In genomic region chr17:3666516-3666915, GRCh38 we compare ENCODE assay signal across 10 cellular contexts. TPM values are rescaled to one million over a fixed set of nuclear protein-coding genes. Genes with fewer than 3 reads are reported as not detected.
DNase-seq lines count a peak whose midpoint lies in the region; ATAC-seq and TF ChIP-seq lines count a peak whose summit lies in the region.
"Had no signal": no experiment of that assay in that cellular context is flagged by ENCODE, and none has a peak within 500 bp of the region (broad histone marks: within the 10 kb centered on the region; RNA-seq: fewer than 3 reads in every experiment).

No MANE protein-coding gene starts in this region.

- H3K27me3 Mint-ChIP-seq in CD4-positive, CD25-positive, alpha-beta regulatory T cell = no peaks in the 10 kb centered on the region
- H3K27me3 Mint-ChIP-seq in T-helper 17 cell = no peaks in the 10 kb centered on the region

- no peak overlapping the region for H3K4ac ChIP-seq in mesendoderm (ENCODE audit: low read depth, low read length)

- no peak overlapping the region for H2BK15ac ChIP-seq in mesendoderm (replicated peaks; ENCODE audit: low read depth)

- H3K4me3 Mint-ChIP-seq in CD4-positive, CD25-positive, alpha-beta regulatory T cell = peak overlapping the region; percentile 38 to 88 (median 68)
- H3K4me3 Mint-ChIP-seq in T-helper 17 cell = peak overlapping the region; percentile 78

- H3K27ac Mint-ChIP-seq in CD4-positive, CD25-positive, alpha-beta regulatory T cell = peak overlapping the region in 1 of 3 donors; percentile 76
- H3K27ac Mint-ChIP-seq in T-helper 17 cell = peak overlapping the region; percentile 63

- no peak for ATAC-seq in CD4-positive, CD25-positive, alpha-beta regulatory T cell (ENCODE audit: low read depth in 2 of 2)
- ATAC-seq in T-helper 17 cell = no peak
- no peak for ATAC-seq in HG02840 (IDR thresholded peaks at IDR 0.05; ENCODE audit: low FRiP score, unreplicated experiment)
- ATAC-seq in GM18511 (IDR thresholded peaks at IDR 0.05; ENCODE audit: unreplicated experiment) = no peak

- no peak overlapping the region for H2BK120ac ChIP-seq in mesendoderm (ENCODE audit: low read depth, low read length)

- no peak overlapping the region for H4K8ac ChIP-seq in mesendoderm (ENCODE audit: low read depth, low read length)

- H3K9me3 ChIP-seq in CD4-positive, CD25-positive, alpha-beta regulatory T cell (ENCODE audit: control insufficient read depth in 2 of 2, low read length in 2 of 2) = no peaks in the 10 kb centered on the region
- H3K9me3 ChIP-seq in T-helper 17 cell (ENCODE audit: control insufficient read depth, low read length, poor library complexity, severe bottlenecking) = no peaks in the 10 kb centered on the region
- H3K9me3 ChIP-seq in esophagus squamous epithelium = no peaks in the 10 kb centered on the region

- no peak overlapping the region for H4K5ac ChIP-seq in mesendoderm (ENCODE audit: low read length)

- no peak overlapping the region for H3K18ac ChIP-seq in mesendoderm (ENCODE audit: low read length)

- no peaks in the 10 kb centered on the region for H3K36me3 Mint-ChIP-seq in CD4-positive, CD25-positive, alpha-beta regulatory T cell
- no peaks in the 10 kb centered on the region for H3K36me3 Mint-ChIP-seq in T-helper 17 cell (ENCODE audit: low read depth)

- peaks cover 20% of the 10 kb centered on the region for H3K4me1 ChIP-seq in CD4-positive, CD25-positive, alpha-beta regulatory T cell (ENCODE audit: control insufficient read depth, insufficient read depth, low read length, poor library complexity, severe bottlenecking)
- H3K4me1 ChIP-seq in esophagus squamous epithelium (peaks cover 25 to 71% (median 35%) of the 10 kb centered on the region in 3 donors), rectal smooth muscle tissue (ENCODE audit: control insufficient read depth, insufficient read depth, low read length) (peaks cover 14% of the 10 kb centered on the region), mesendoderm (ENCODE audit: control insufficient read depth, low read depth, low read length) (no peaks in the 10 kb centered on the region)

- H3K27ac ChIP-seq in CD4-positive, CD25-positive, alpha-beta regulatory T cell (ENCODE audit: insufficient read depth, low read length, poor library complexity, severe bottlenecking) = no peak overlapping the region
- H3K27ac ChIP-seq in esophagus squamous epithelium (peak overlapping the region; percentile 84 to 99 (median 94)), rectal smooth muscle tissue (ENCODE audit: low read depth, low read length) (no peak overlapping the region), mesendoderm (ENCODE audit: low read depth, low read length) (no peak overlapping the region)

- H3K79me1 ChIP-seq in mesendoderm (ENCODE audit: low read length) = peaks cover 16% of the 10 kb centered on the region

- H3K9me3 Mint-ChIP-seq in CD4-positive, CD25-positive, alpha-beta regulatory T cell = no peaks in the 10 kb centered on the region

- no peak overlapping the region for H3K23ac ChIP-seq in mesendoderm (ENCODE audit: low read length)

- no peak for DNase-seq in CD4-positive, CD25-positive, alpha-beta regulatory T cell
- DNase-seq in T-helper 17 cell (no peak), esophagus squamous epithelium (lab: John Stamatoyannopoulos, UW) (no peak), mesendoderm (no peak), NCI-H1436 (lab: John Stamatoyannopoulos, UW) (no peak)
- DNase-seq: GF-D8, NCI-H2081 had no signal

- H3K27me3 ChIP-seq in CD4-positive, CD25-positive, alpha-beta regulatory T cell (ENCODE audit: control insufficient read depth, insufficient read depth, low read length) = no peaks in the 10 kb centered on the region
- no peaks in the 10 kb centered on the region for H3K27me3 ChIP-seq in esophagus squamous epithelium
- no peaks in the 10 kb centered on the region for H3K27me3 ChIP-seq in rectal smooth muscle tissue (ENCODE audit: control insufficient read depth, insufficient read depth, low read length)
- H3K27me3 ChIP-seq in mesendoderm (ENCODE audit: insufficient read depth, low read length, poor library complexity) = no peaks in the 10 kb centered on the region

- no peak overlapping the region for H2BK5ac ChIP-seq in mesendoderm (ENCODE audit: low read length)

- no peak overlapping the region for H3K4me2 ChIP-seq in mesendoderm (ENCODE audit: low read length)

- H2AK5ac ChIP-seq in mesendoderm (ENCODE audit: low read length) = no peak overlapping the region

- no peak for TF ChIP-seq CTCF in esophagus squamous epithelium (IDR thresholded peaks at IDR 0.05)

- intact Hi-C loops in esophagus squamous epithelium (cut with DNase I) = no loop called here

- H3K4me1 Mint-ChIP-seq in CD4-positive, CD25-positive, alpha-beta regulatory T cell = peaks cover 5 to 31% (median 20%) of the 10 kb centered on the region in 4 donors
- peaks cover 16% of the 10 kb centered on the region for H3K4me1 Mint-ChIP-seq in T-helper 17 cell

- H3K56ac ChIP-seq in mesendoderm (ENCODE audit: low read length) = no peak overlapping the region

- no peaks in the 10 kb centered on the region for H3K36me3 ChIP-seq in CD4-positive, CD25-positive, alpha-beta regulatory T cell (ENCODE audit: control insufficient read depth, insufficient read depth, low read length)
- peaks cover 18 to 50% (median 20%) of the 10 kb centered on the region in 3 donors for H3K36me3 ChIP-seq in esophagus squamous epithelium
- H3K36me3 ChIP-seq in rectal smooth muscle tissue (ENCODE audit: control insufficient read depth, insufficient read depth, low read length) = peaks cover 17% of the 10 kb centered on the region
- H3K36me3 ChIP-seq in mesendoderm (ENCODE audit: control insufficient read depth, insufficient read depth, low read length) = no peaks in the 10 kb centered on the region

- TF ChIP-seq POLR2A in esophagus squamous epithelium (IDR thresholded peaks at IDR 0.05) = no peak

- H3K4me3 ChIP-seq in CD4-positive, CD25-positive, alpha-beta regulatory T cell (ENCODE audit: low read depth, low read length) = no peak overlapping the region
- H3K4me3 ChIP-seq in esophagus squamous epithelium (peak overlapping the region; percentile 96 to 100 (median 98)), rectal smooth muscle tissue (ENCODE audit: low read length) (peak overlapping the region; percentile 2), mesendoderm (ENCODE audit: low read length) (no peak overlapping the region)

- H3K79me2 ChIP-seq in mesendoderm (ENCODE audit: control insufficient read depth, insufficient read depth, low read length) = peaks cover 20% of the 10 kb centered on the region

- H3K9ac ChIP-seq in rectal smooth muscle tissue (ENCODE audit: low read length) (peak overlapping the region; percentile 4), mesendoderm (ENCODE audit: low read length) (no peak overlapping the region)

- WGBS in esophagus squamous epithelium, 2 donors = 49 to 68% methylated on average over 3 to 4 of the region's 6 CpGs
- no CpG with 5 or more reads among the region's 6 CpGs for WGBS in mesendoderm (ENCODE audit: extremely low coverage, insufficient coverage, low lambda C conversion rate)

RNA-seq across cellular contexts. Expression of gene TAX1BP3, which starts 1.9 kb away (rescaled TPM):
- 14.9 TPM for total RNA-seq in CD4-positive, CD25-positive, alpha-beta regulatory T cell
- 10 to 100 TPM; 33.2 to 43.6 (median 35.7) TPM for polyA plus RNA-seq in CD4-positive, CD25-positive, alpha-beta regulatory T cell
- total RNA-seq in T-helper 17 cell (10 to 100 TPM in 1 of 2 donors, 1 to 10 TPM in 1; 9.1 to 32.9 TPM), esophagus squamous epithelium (100 to 1,000 TPM; 185 to 371 (median 293) TPM)
- polyA plus RNA-seq in mesendoderm (2013, experiment 1 of 2) = 59.8 TPM
- polyA plus RNA-seq in mesendoderm (2013, experiment 2 of 2) = 59.8 TPM

RNA-seq across cellular contexts. Expression of gene EMC6, which starts 2.1 kb away (rescaled TPM):
- total RNA-seq in CD4-positive, CD25-positive, alpha-beta regulatory T cell = 27.2 TPM
- polyA plus RNA-seq in CD4-positive, CD25-positive, alpha-beta regulatory T cell = 100 to 1,000 TPM; 112 to 125 (median 117) TPM
- total RNA-seq in T-helper 17 cell = 10 to 100 TPM; 23.0 to 28.7 TPM
- 10 to 100 TPM; 14.5 to 26.3 (median 19.0) TPM for total RNA-seq in esophagus squamous epithelium
- polyA plus RNA-seq in mesendoderm (2013, experiment 1 of 2) = 182 TPM
- 181 TPM for polyA plus RNA-seq in mesendoderm (2013, experiment 2 of 2)

RNA-seq across cellular contexts. Expression of gene P2RX5, which starts 29.4 kb away (rescaled TPM):
- 16.7 TPM for total RNA-seq in CD4-positive, CD25-positive, alpha-beta regulatory T cell
- polyA plus RNA-seq in CD4-positive, CD25-positive, alpha-beta regulatory T cell = 10 to 100 TPM; 11.8 to 21.0 (median 14.5) TPM
- 10 to 100 TPM; 21.8 to 34.2 TPM for total RNA-seq in T-helper 17 cell
- total RNA-seq in esophagus squamous epithelium = 1 to 10 TPM in 1 of 4 donors, under 1 TPM in 2, not detected in 1; 0.38 to 1.1 (median 0.97) TPM
- polyA plus RNA-seq in mesendoderm (2013, experiment 1 of 2) = 1.2 TPM
- 1.1 TPM for polyA plus RNA-seq in mesendoderm (2013, experiment 2 of 2)

RNA-seq across cellular contexts. Expression of gene CTNS, which starts 30.0 kb away (rescaled TPM):
- total RNA-seq in CD4-positive, CD25-positive, alpha-beta regulatory T cell = 10.0 TPM
- polyA plus RNA-seq in CD4-positive, CD25-positive, alpha-beta regulatory T cell = 10 to 100 TPM; 10.2 to 11.5 (median 10.4) TPM
- total RNA-seq in T-helper 17 cell = 1 to 10 TPM; 6.9 to 7.4 TPM
- total RNA-seq in esophagus squamous epithelium = 10 to 100 TPM in 2 of 4 donors, 1 to 10 TPM in 2; 5.9 to 14.3 (median 9.8) TPM
- polyA plus RNA-seq in mesendoderm (2013, experiment 1 of 2) = 15.3 TPM
- 16.5 TPM for polyA plus RNA-seq in mesendoderm (2013, experiment 2 of 2)

RNA-seq across cellular contexts. Expression of gene SHPK, which starts 30.5 kb away (rescaled TPM):
- 7.5 TPM for total RNA-seq in CD4-positive, CD25-positive, alpha-beta regulatory T cell
- polyA plus RNA-seq in CD4-positive, CD25-positive, alpha-beta regulatory T cell = 1 to 10 TPM; 6.1 to 8.5 (median 6.8) TPM
- total RNA-seq in T-helper 17 cell (1 to 10 TPM; 5.3 to 6.4 TPM), esophagus squamous epithelium (10 to 100 TPM; 10.8 to 16.8 (median 14.3) TPM)
- 18.6 TPM for polyA plus RNA-seq in mesendoderm (2013, experiment 1 of 2)
- 18.9 TPM for polyA plus RNA-seq in mesendoderm (2013, experiment 2 of 2)

Comparison
In these comparisons a context has a peak if more than half of its experiments do, and no peak if none do; other contexts are left out.
1. H3K27ac ChIP-seq: peak in esophagus squamous epithelium (4 of 4); none in CD4-positive, CD25-positive, alpha-beta regulatory T cell (single experiment), rectal smooth muscle tissue (single experiment) and mesendoderm (single experiment).
2. H3K4me3 ChIP-seq: peak in esophagus squamous epithelium (4 of 4) and rectal smooth muscle tissue (single experiment); none in CD4-positive, CD25-positive, alpha-beta regulatory T cell (single experiment) and mesendoderm (single experiment).
3. RNA of gene TAX1BP3, which starts 1.9 kb away (total RNA-seq): 185 to 371 TPM in esophagus squamous epithelium; 9.1 to 32.9 TPM in T-helper 17 cell and 14.9 TPM in CD4-positive, CD25-positive, alpha-beta regulatory T cell (single experiment); every median in the first group is over 4 times any median in the second.